In genomic region chr11:16266021-16266420, GRCh38 we compare ENCODE assay signal across 7 cellular contexts.
"Had no signal": no experiment of that assay in that cellular context is flagged by ENCODE, and none has a peak within 500 bp of the region (broad histone marks: within the 10 kb centered on the region; RNA-seq: fewer than 3 reads in every experiment).

No MANE protein-coding gene starts in this region.

- H3K9ac ChIP-seq: KMS-11 had no signal

- H3K27ac Mint-ChIP-seq: IgD-negative memory B cell had no signal

- H3K36me3 Mint-ChIP-seq: IgD-negative memory B cell had no signal

- H3K27me3 Mint-ChIP-seq: IgD-negative memory B cell had no signal

- H3K27ac ChIP-seq: HL-60, KMS-11 had no signal

- H3K4me2 ChIP-seq: KMS-11 had no signal

- H3K4me3 Mint-ChIP-seq: IgD-negative memory B cell had no signal

- FAIRE-seq: HTR-8/SVneo had no signal

- H3K4me1 Mint-ChIP-seq: IgD-negative memory B cell had no signal

- DNase-seq: Karpas-422, KBM-7, KG1 had no signal
